In genomic region chr3:11272913-11273574, GRCh38 we compare ENCODE assay signal across 8 cellular contexts. TPM values are rescaled to one million over a fixed set of nuclear protein-coding genes. Genes with fewer than 3 reads are reported as not detected.
DNase-seq lines count a peak whose midpoint lies in the region; ATAC-seq and TF ChIP-seq lines count a peak whose summit lies in the region.

No MANE protein-coding gene starts in this region.

- DNase-seq in BJ (ENCODE audit: low read depth) (no peak), LNCaP clone FGC (ENCODE audit: low read depth) (no peak), cardiac fibroblast (ENCODE audit: low read depth in 2 of 2) (peak in 1 of 2 donors; percentile 31), NCI-H1048 (lab: John Stamatoyannopoulos, UW) (no peak)
- DNase-seq in stimulated activated CD4-positive, alpha-beta T cell treated with anti-CD3 and anti-CD28 coated beads, Interleukin-4, amount 100 ng/mL, for 4 hours, result no peak

- H3K36me3 ChIP-seq in BJ (ENCODE audit: control insufficient read depth, insufficient read depth, low read length), result no peaks in the 10 kb centered on the region
- H3K36me3 ChIP-seq in mucosa of stomach (ENCODE audit: control insufficient read depth, insufficient read depth, low read length), result no peaks in the 10 kb centered on the region

- no peaks in the 10 kb centered on the region for H3K9me3 ChIP-seq in mucosa of stomach (ENCODE audit: control insufficient read depth, low read length)

- H3K9ac ChIP-seq in mucosa of stomach (ENCODE audit: low read length), result peak overlapping the region; percentile 97

- POLR2A ChIA-PET in BJ (lab: Charles Lee), result interaction anchor here (1.0 kb wide), 1 partner anchor 35 kb away, joined by 4 read pairs; no protein-coding TSS in a partner anchor

- no peak for TF ChIP-seq CTCF in BJ (IDR thresholded peaks at IDR 0.05; ENCODE audit: insufficient read depth, low read depth, low read length)
- no peak for TF ChIP-seq CTCF in LNCaP clone FGC (IDR thresholded peaks at IDR 0.05; ENCODE audit: control insufficient read depth, extremely low read depth, insufficient read depth)
- no peak for TF ChIP-seq CTCF in cardiac fibroblast (IDR thresholded peaks at IDR 0.05; ENCODE audit: low read depth, low read length)

- H3K27me3 ChIP-seq in BJ (ENCODE audit: control insufficient read depth, insufficient read depth, low read length) (no peaks in the 10 kb centered on the region), mucosa of stomach (ENCODE audit: control insufficient read depth, insufficient read depth, low read length) (no peaks in the 10 kb centered on the region)

- H3K4me3 ChIP-seq in BJ (ENCODE audit: low read depth, low read length) (peak overlapping the region; percentile 85), LNCaP clone FGC (ENCODE audit: low read depth, low read length) (peak overlapping the region; percentile 77), cardiac fibroblast (replicated peaks in 1 of 2; ENCODE audit: low read depth in 2 of 2, low read length in 2 of 2) (peak overlapping the region; percentile 92), mucosa of stomach (ENCODE audit: low read length) (peak overlapping the region; percentile 79)

- ATAC-seq in GM21723 (IDR thresholded peaks at IDR 0.05; ENCODE audit: unreplicated experiment), result no peak
- ATAC-seq in HG02885 (IDR thresholded peaks at IDR 0.05; ENCODE audit: poor library complexity, unreplicated experiment), result no peak

- CTCF ChIA-PET in BJ (lab: Yijun Ruan, JAX), result interaction anchor here (1.0 to 2.3 kb wide), 4 partner anchors 12 to 213 kb away, joined by 3 to 13 read pairs (median 6); no protein-coding TSS in a partner anchor

- peaks cover 6% of the 10 kb centered on the region for H3K4me1 ChIP-seq in mucosa of stomach (ENCODE audit: control insufficient read depth, insufficient read depth, low read length)

RNA-seq across cellular contexts. Expression of gene ATG7, which starts 0.8 kb away (rescaled TPM):
- polyA plus RNA-seq in BJ (2011; rRNA removed), result 26.2 and 32.6 TPM in 2 replicates
- 41.5 and 70.9 TPM in 2 replicates for polyA minus RNA-seq in BJ (2011; rRNA and poly(A)+ RNA removed)
